In the genomic region with DNA sequence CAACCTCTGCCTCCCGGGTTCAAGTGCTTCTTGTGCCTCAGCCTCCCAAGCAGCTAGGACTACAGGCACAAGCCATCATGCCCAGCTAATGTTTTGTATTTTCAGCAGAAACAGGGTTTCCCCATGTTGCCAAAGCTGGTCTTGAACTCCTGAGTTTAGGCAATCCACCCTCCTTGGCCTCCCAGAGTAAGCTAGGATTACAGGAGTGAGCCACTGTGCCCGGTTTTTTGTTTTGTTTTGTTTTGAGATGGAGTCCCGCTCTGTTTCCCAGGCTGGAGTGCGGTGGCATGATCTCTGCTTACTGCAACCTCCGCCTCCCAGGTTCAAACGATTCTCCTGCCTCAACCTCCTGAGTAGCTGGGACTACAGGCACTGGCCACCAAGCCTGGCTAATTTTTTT, we compare ENCODE assay signal across 13 cellular contexts. TPM values are rescaled to one million over a fixed set of nuclear protein-coding genes. Genes with fewer than 3 reads are reported as not detected.
DNase-seq lines count a peak whose midpoint lies in the region; ATAC-seq, FAIRE-seq and TF ChIP-seq lines count a peak whose summit lies in the region.
"Had no signal": no experiment of that assay in that cellular context is flagged by ENCODE, and none has a peak within 500 bp of the region (broad histone marks: within the 10 kb centered on the region; RNA-seq: fewer than 3 reads in every experiment).

No MANE protein-coding gene starts in this region.

- no peaks in the 10 kb centered on the region for H3K9me3 ChIP-seq in mammary epithelial cell (replicated peaks; ENCODE audit: insufficient read depth, low read length)
- H3K9me3 ChIP-seq in GM12878 (replicated peaks; ENCODE audit: control insufficient read depth, insufficient read depth, low read length) = no peaks in the 10 kb centered on the region
- H3K9me3 ChIP-seq in tibial artery = no peaks in the 10 kb centered on the region
- no peaks in the 10 kb centered on the region for H3K9me3 ChIP-seq in adrenal gland (replicated peaks in 1 of 3)
- H3K9me3 ChIP-seq: heart left ventricle, right atrium auricular region had no signal

- H4K5ac ChIP-seq in mesendoderm (ENCODE audit: low read length) = no peak overlapping the region

- in situ Hi-C loops in mammary epithelial cell (cut with MboI; ENCODE audit: low sequenced_read_pairs in 2 of 2) = no loop called here
- in situ Hi-C loops in GM12878 (cut with MboI) = no loop called here

- H2BK5ac ChIP-seq in mesendoderm (ENCODE audit: low read length) = no peak overlapping the region

- H3K36me3 ChIP-seq in mammary epithelial cell (ENCODE audit: insufficient read depth, low read length) (no peaks in the 10 kb centered on the region), GM12878 (ENCODE audit: control insufficient read depth in 2 of 2, insufficient read depth in 2 of 2, low read length in 1 of 2) (no peaks in the 10 kb centered on the region; a peak in 2 of 4 replicates), mesendoderm (ENCODE audit: control insufficient read depth, insufficient read depth, low read length) (no peaks in the 10 kb centered on the region), tibial artery (no peaks in the 10 kb centered on the region), adrenal gland (replicated peaks in 1 of 2) (no peaks in the 10 kb centered on the region)
- H3K36me3 ChIP-seq: heart left ventricle, right atrium auricular region had no signal

- no peak overlapping the region for H4K8ac ChIP-seq in mesendoderm (ENCODE audit: low read depth, low read length)

- H3K9ac ChIP-seq in mammary epithelial cell (ENCODE audit: insufficient read depth, low read length) (no peak overlapping the region), GM12878 (ENCODE audit: control insufficient read depth, insufficient read depth, low read length) (no peak overlapping the region), mesendoderm (ENCODE audit: low read length) (no peak overlapping the region)
- H3K9ac ChIP-seq: GM23248 had no signal

- no peak overlapping the region for H3K18ac ChIP-seq in mesendoderm (ENCODE audit: low read length)

- H3K79me1 ChIP-seq in mesendoderm (ENCODE audit: low read length) = peaks cover 12% of the 10 kb centered on the region

- dilution Hi-C loops in mammary epithelial cell (cut with HindIII; ENCODE audit: low sequenced_read_pairs) = no loop called here

- POLR2A ChIA-PET in MCF 10A (lab: Yijun Ruan, JAX) (interaction anchor here (0.6 to 7.1 kb wide), 12 partner anchors 11 to 123 kb away, joined by 3 to 40 read pairs (median 3); a partner anchor contains a TSS), GM12878 (lab: Charles Lee) (interaction anchor here (0.7 to 7.3 kb wide), 4 partner anchors 8 to 32 kb away, joined by 3 to 46 read pairs (median 6); no protein-coding TSS in a partner anchor)

- no peak overlapping the region for H2AK5ac ChIP-seq in mesendoderm (ENCODE audit: low read length)

- H2BK15ac ChIP-seq in mesendoderm (replicated peaks; ENCODE audit: low read depth) = no peak overlapping the region

- intact Hi-C loops in MCF 10A (cut with micrococcal nuclease) = no loop called here
- intact Hi-C loops in mammary epithelial cell (cut with micrococcal nuclease) = loop anchor here (5.0 kb wide), 1 partner anchor 40 kb away; a partner anchor contains a TSS
- intact Hi-C loops in GM12878 (cut with micrococcal nuclease; ENCODE audit: unreplicated experiment) = no loop called here
- intact Hi-C loops in tibial artery (cut with DNase I; ENCODE audit: low total_unique reads) = no loop called here
- intact Hi-C loops in adrenal gland (cut with DNase I) = no loop called here

- ATAC-seq in GM12878 = no peak
- no peak for ATAC-seq in omental fat pad (ENCODE audit: low FRiP score)
- ATAC-seq in HG03159 (IDR thresholded peaks at IDR 0.05; ENCODE audit: unreplicated experiment) = no peak
- ATAC-seq: heart left ventricle had no signal

- H2BK120ac ChIP-seq in mesendoderm (ENCODE audit: low read depth, low read length) = no peak overlapping the region

- H2AFZ ChIP-seq in mammary epithelial cell (ENCODE audit: low read depth, low read length) = no peak overlapping the region
- H2AFZ ChIP-seq in GM12878 (ENCODE audit: control insufficient read depth, low read depth, low read length) = no peak overlapping the region
- H2AFZ ChIP-seq: GM23248 had no signal

- peak overlapping the region; percentile 85 for H3K27ac Mint-ChIP-seq in MCF 10A (ENCODE audit: low read depth, unreplicated experiment)

- H4K20me1 ChIP-seq in mammary epithelial cell (ENCODE audit: insufficient read depth, low read length) (peaks cover 2% of the 10 kb centered on the region), GM12878 (ENCODE audit: control insufficient read depth, insufficient read depth) (no peaks in the 10 kb centered on the region; the same call in 1 of the 2 replicates)

- no peak overlapping the region for H3K4me3 Mint-ChIP-seq in MCF 10A (ENCODE audit: unreplicated experiment)

- H3K56ac ChIP-seq in mesendoderm (ENCODE audit: low read length) = peak overlapping the region; percentile 54

- TF ChIP-seq CTCF in MCF 10A (IDR thresholded peaks at IDR 0.05; ENCODE audit: unreplicated experiment) = no peak
- TF ChIP-seq CTCF in mammary epithelial cell (conservative IDR thresholded peaks at IDR 0.05 in 1 of 2, IDR thresholded peaks at IDR 0.05 in 1 of 2; ENCODE audit: extremely low read depth in 1 of 2, insufficient read depth in 1 of 2, low read depth in 1 of 2, low read length in 2 of 2) = no peak
- TF ChIP-seq CTCF in GM12878 (IDR thresholded peaks at IDR 0.05 in 2 of 3, conservative IDR thresholded peaks at IDR 0.05 in 1 of 3; ENCODE audit: control insufficient read depth in 2 of 3, extremely low read depth in 1 of 3, insufficient read depth in 1 of 3, low read depth in 3 of 3, low read length in 3 of 3) = no peak
- no peak for TF ChIP-seq CTCF in tibial artery (IDR thresholded peaks at IDR 0.05)
- no peak for TF ChIP-seq CTCF in omental fat pad (IDR thresholded peaks at IDR 0.05)
- TF ChIP-seq CTCF in adrenal gland (IDR thresholded peaks at IDR 0.05) = no peak

- TF ChIP-seq EP300 in GM12878 (IDR thresholded peaks at IDR 0.05; ENCODE audit: borderline replicate concordance in 1 of 2, control insufficient read depth in 1 of 2, low read depth in 2 of 2, low read length in 2 of 2) = no peak

- no peak overlapping the region for H3K23ac ChIP-seq in mesendoderm (ENCODE audit: low read length)

- WGBS in mammary epithelial cell (ENCODE audit: low coverage, missing lambda C conversion rate) = 100% methylated on average over 3 of the region's 6 CpGs
- WGBS in GM12878 (ENCODE audit: insufficient coverage, insufficient replicate concordance, low lambda C conversion rate, missing lambda C conversion rate) = 90% methylated on average over 6 of the region's 6 CpGs
- no CpG with 5 or more reads among the region's 6 CpGs for WGBS in mesendoderm (ENCODE audit: extremely low coverage, insufficient coverage, low lambda C conversion rate)
- 82 to 89% (median 88%) methylated on average over 6 of the region's 6 CpGs for WGBS in adrenal gland, 4 donors

- peaks cover 57% of the 10 kb centered on the region for H3K4me1 Mint-ChIP-seq in MCF 10A (ENCODE audit: insufficient read depth, unreplicated experiment)

- SMC1A ChIA-PET in GM12878 (lab: Charles Lee; ENCODE audit: uncharacterized antibody, unreplicated experiment) = interaction anchor here (0.6 to 8.7 kb wide), 5 partner anchors 11 to 85 kb away, joined by 3 to 66 read pairs (median 19); a partner anchor contains a TSS

- H3K4ac ChIP-seq in mesendoderm (ENCODE audit: low read depth, low read length) = no peak overlapping the region

- H3K4me1 ChIP-seq in mammary epithelial cell (ENCODE audit: insufficient read depth, low read length) = peaks cover 16% of the 10 kb centered on the region
- peaks cover 82% of the 10 kb centered on the region for H3K4me1 ChIP-seq in GM12878 (ENCODE audit: control insufficient read depth, insufficient read depth, low read length)
- H3K4me1 ChIP-seq in mesendoderm (ENCODE audit: control insufficient read depth, low read depth, low read length) = peaks cover 24% of the 10 kb centered on the region
- peaks cover 0 to 99% (median 68%) of the 10 kb centered on the region in 4 donors for H3K4me1 ChIP-seq in tibial artery
- H3K4me1 ChIP-seq in adrenal gland (replicated peaks in 1 of 2) = peaks cover 48 to 92% of the 10 kb centered on the region in 2 donors

- H3K36me3 Mint-ChIP-seq in MCF 10A (ENCODE audit: insufficient read depth, unreplicated experiment) = peaks cover 25% of the 10 kb centered on the region

- H3K27ac ChIP-seq in mammary epithelial cell (ENCODE audit: insufficient read depth, low read depth, low read length) (no peak overlapping the region), GM12878 (ENCODE audit: control insufficient read depth, insufficient read depth) (peak overlapping the region; percentile 46; the same call in 1 of the 2 replicates), mesendoderm (ENCODE audit: low read depth, low read length) (no peak overlapping the region), tibial artery (peak overlapping the region; percentile 47 to 59), adrenal gland (no peak overlapping the region)
- H3K27ac ChIP-seq: GM23248, right atrium auricular region had no signal

- H3K27me3 Mint-ChIP-seq in MCF 10A (ENCODE audit: insufficient read depth, unreplicated experiment) = no peaks in the 10 kb centered on the region

- no peaks in the 10 kb centered on the region for H3K27me3 ChIP-seq in mammary epithelial cell (ENCODE audit: insufficient read depth, low read length)
- H3K27me3 ChIP-seq in GM12878 (replicated peaks in 1 of 2; ENCODE audit: control insufficient read depth in 2 of 2, insufficient read depth in 2 of 2, low read length in 1 of 2) = no peaks in the 10 kb centered on the region
- no peaks in the 10 kb centered on the region for H3K27me3 ChIP-seq in mesendoderm (ENCODE audit: insufficient read depth, low read length, poor library complexity)
- H3K27me3 ChIP-seq in tibial artery = no peaks in the 10 kb centered on the region
- no peaks in the 10 kb centered on the region for H3K27me3 ChIP-seq in adrenal gland
- H3K27me3 ChIP-seq: heart left ventricle, right atrium auricular region had no signal

- H3K9me3 Mint-ChIP-seq in MCF 10A (ENCODE audit: unreplicated experiment) = no peaks in the 10 kb centered on the region

- H3K4me3 ChIP-seq in mammary epithelial cell (replicated peaks in 1 of 3; ENCODE audit: insufficient read depth in 1 of 3, low read depth in 2 of 3, low read length in 3 of 3) (no peak overlapping the region), GM12878 (no peak overlapping the region), mesendoderm (ENCODE audit: low read length) (no peak overlapping the region), tibial artery (no peak overlapping the region), adrenal gland (no peak overlapping the region)
- H3K4me3 ChIP-seq: GM23248, heart left ventricle, right atrium auricular region had no signal

- H3K79me2 ChIP-seq in mammary epithelial cell (ENCODE audit: insufficient read depth, low read length) (peaks cover 98% of the 10 kb centered on the region), GM12878 (ENCODE audit: control insufficient read depth, insufficient read depth, low read length) (peaks cover 96% of the 10 kb centered on the region), mesendoderm (ENCODE audit: control insufficient read depth, insufficient read depth, low read length) (peaks cover 78% of the 10 kb centered on the region)

- RAD21 ChIA-PET in GM12878 (lab: Charles Lee; ENCODE audit: unreplicated experiment) = interaction anchor here (1.3 to 2.2 kb wide), 3 partner anchors 13 to 62 kb away, joined by 3 to 13 read pairs (median 8); no protein-coding TSS in a partner anchor

- BruUV-seq in MCF 10A (replicated peaks; lab: Mats Ljungman, UMichigan) = no TSS peak
- BruUV-seq in mammary epithelial cell (replicated peaks; lab: Mats Ljungman, UMichigan) = no TSS peak
- no TSS peak for BruUV-seq in GM12878 (replicated peaks; lab: Mats Ljungman, UMichigan)

- TF ChIP-seq POLR2A in GM12878 (IDR thresholded peaks at IDR 0.05; ENCODE audit: low read depth, low read length) (no peak), adrenal gland (IDR thresholded peaks at IDR 0.05) (no peak)

- FAIRE-seq in GM12878 (lab: Jason Lieb, UNC) = no peak

- TF ChIP-seq RAD21 in GM12878 (IDR thresholded peaks at IDR 0.05; ENCODE audit: insufficient read depth, low read depth, low read length) = no peak

- DNase-seq in MCF 10A (ENCODE audit: unreplicated experiment) (no peak), mammary epithelial cell (no peak), GM12878 (ENCODE audit: low read depth, low spot score) (no peak), mesendoderm (no peak), tibial artery (no peak), omental fat pad (ENCODE audit: low spot score) (no peak), adrenal gland (no peak)
- DNase-seq: activated CD8-positive, alpha-beta memory T cell treated with anti-CD3 and anti-CD28 coated beads, Interleukin-2, amount 50 U/mL, for 48 hours; GM23248; heart left ventricle; stimulated activated CD4-positive, alpha-beta T cell treated with anti-CD3 and anti-CD28 coated beads, Interleukin-4, amount 100 ng/mL, for 24 hours had no signal

- H3K4me2 ChIP-seq in mammary epithelial cell (ENCODE audit: insufficient read depth, low read depth, low read length) (no peak overlapping the region), GM12878 (ENCODE audit: control insufficient read depth, insufficient read depth) (no peak overlapping the region), mesendoderm (ENCODE audit: low read length) (no peak overlapping the region)

- CTCF ChIA-PET in MCF 10A (lab: Yijun Ruan, JAX) = interaction anchor here (0.6 to 1.3 kb wide), 10 partner anchors 8 to 507 kb away, joined by 3 to 4 read pairs (median 3); no protein-coding TSS in a partner anchor
- CTCF ChIA-PET in mammary epithelial cell (lab: Charles Lee; ENCODE audit: low non-redundant PET) = no interaction called here
- CTCF ChIA-PET in GM12878 (lab: Yijun Ruan, JAX) = interaction anchor here (1.4 to 3.9 kb wide), 6 partner anchors 12 to 112 kb away, joined by 3 to 22 read pairs (median 5); a partner anchor contains a TSS

RNA-seq across cellular contexts. Expression of a gene that starts 41.0 kb away (rescaled TPM):
- total RNA-seq in MCF 10A (2022) (173 and 189 TPM in 2 replicates), mammary epithelial cell (100 to 1,000 TPM; 113 to 129 TPM), GM12878 (2014; rRNA removed) (78.6 and 82.0 TPM in 2 replicates), GM12878 (2014; rRNA removed; fragmentation: Illumina TruSeq; extraction: Trizol) (64.2 and 64.9 TPM in 2 replicates), GM12878 (2021) (106 and 108 TPM in 2 replicates), omental fat pad (100 to 1,000 TPM in 2 of 4 donors, 10 to 100 TPM in 2; 90.3 to 126 (median 110) TPM), adrenal gland (100 to 1,000 TPM in 6 of 8 donors, 10 to 100 TPM in 2; 77.3 to 128 (median 111) TPM)
- polyA plus RNA-seq in mammary epithelial cell (75.6 TPM), GM12878 (2011; rRNA removed) (128 and 130 TPM in 2 replicates), GM12878 (2014; fragmentation: Illumina TruSeq; extraction: Trizol) (73.1 and 77.8 TPM in 2 replicates), GM12878 (2014; fragmentation: Nextera tagmentation; extraction: Ambion mirVana) (10 to 100 TPM; 35.3 to 41.5 TPM), GM12878 (2014; rRNA removed) (83.8 and 92.9 TPM in 2 replicates), GM12878 (2016; fragmentation: Nextera tagmentation; extraction: Ambion mirVana) (100 to 1,000 TPM; 108 to 109 TPM), adrenal gland (10 to 100 TPM; 28.1 to 79.5 (median 36.3) TPM)
- 96.1 TPM for polyA minus RNA-seq in mammary epithelial cell
- total RNA-seq in GM12878 (2013; cell fraction: nucleolus; rRNA removed) = 266 and 277 TPM in 2 replicates
- polyA plus RNA-seq in GM12878 (2011; ENCODE audit: low read depth) = 31.3 TPM
- polyA plus RNA-seq in GM12878 (2011; cell fraction: cytosol; rRNA removed) = 83.8 and 85.4 TPM in 2 replicates
- polyA plus RNA-seq in GM12878 (2011; cell fraction: nucleus; rRNA removed) = 169 and 191 TPM in 2 replicates
- 42.3 and 44.9 TPM in 2 replicates for polyA plus RNA-seq in GM12878 (2012)
- 158 and 170 TPM in 2 replicates for polyA minus RNA-seq in GM12878 (2011; rRNA and poly(A)+ RNA removed)
- 49.4 and 74.5 TPM in 2 replicates for polyA minus RNA-seq in GM12878 (2011; cell fraction: cytosol; rRNA and poly(A)+ RNA removed)
- 75.3 and 124 TPM in 2 replicates for polyA minus RNA-seq in GM12878 (2011; cell fraction: nucleus; rRNA and poly(A)+ RNA removed)
- 134 TPM for polyA plus RNA-seq in mesendoderm (2013, experiment 1 of 2)
- polyA plus RNA-seq in mesendoderm (2013, experiment 2 of 2) = 128 TPM

RNA-seq across cellular contexts. Expression of a gene that starts 53.5 kb away (rescaled TPM):
- total RNA-seq in MCF 10A (2022) (44.6 and 49.0 TPM in 2 replicates), mammary epithelial cell (10 to 100 TPM; 57.2 to 65.3 TPM), GM12878 (2014; rRNA removed) (98.7 and 99.7 TPM in 2 replicates), GM12878 (2014; rRNA removed; fragmentation: Illumina TruSeq; extraction: Trizol) (41.2 and 44.2 TPM in 2 replicates), GM12878 (2021) (59.1 and 59.7 TPM in 2 replicates), omental fat pad (100 to 1,000 TPM in 3 of 4 donors, 10 to 100 TPM in 1; 99.2 to 173 (median 112) TPM), adrenal gland (100 to 1,000 TPM in 4 of 8 donors, 10 to 100 TPM in 4; 52.1 to 180 (median 112) TPM)
- polyA plus RNA-seq in mammary epithelial cell (64.3 TPM), GM12878 (2011; rRNA removed) (45.5 and 50.3 TPM in 2 replicates), GM12878 (2014; fragmentation: Illumina TruSeq; extraction: Trizol) (57.2 and 59.2 TPM in 2 replicates), GM12878 (2014; fragmentation: Nextera tagmentation; extraction: Ambion mirVana) (10 to 100 TPM; 12.0 to 26.1 TPM), GM12878 (2014; rRNA removed) (106 and 112 TPM in 2 replicates), GM12878 (2016; fragmentation: Nextera tagmentation; extraction: Ambion mirVana) (100 to 1,000 TPM; 108 to 116 TPM), adrenal gland (100 to 1,000 TPM in 1 of 3 donors, 10 to 100 TPM in 2; 57.2 to 101 (median 86.2) TPM)
- 24.5 TPM for polyA minus RNA-seq in mammary epithelial cell
- total RNA-seq in GM12878 (2013; cell fraction: nucleolus; rRNA removed) = 33.7 and 39.6 TPM in 2 replicates
- polyA plus RNA-seq in GM12878 (2011; ENCODE audit: low read depth) = 30.0 TPM
- polyA plus RNA-seq in GM12878 (2011; cell fraction: cytosol; rRNA removed) = 57.0 and 73.0 TPM in 2 replicates
- 20.5 and 25.5 TPM in 2 replicates for polyA plus RNA-seq in GM12878 (2011; cell fraction: nucleus; rRNA removed)
- 43.0 and 46.9 TPM in 2 replicates for polyA plus RNA-seq in GM12878 (2012)
- polyA minus RNA-seq in GM12878 (2011; rRNA and poly(A)+ RNA removed) = 19.2 and 21.4 TPM in 2 replicates
- polyA minus RNA-seq in GM12878 (2011; cell fraction: cytosol; rRNA and poly(A)+ RNA removed) = 11.9 and 12.3 TPM in 2 replicates
- polyA minus RNA-seq in GM12878 (2011; cell fraction: nucleus; rRNA and poly(A)+ RNA removed) = 10.9 and 14.8 TPM in 2 replicates
- 57.4 TPM for polyA plus RNA-seq in mesendoderm (2013, experiment 1 of 2)
- 59.5 TPM for polyA plus RNA-seq in mesendoderm (2013, experiment 2 of 2)

Comparison
In these comparisons a context has a peak if more than half of its experiments do, and no peak if none do; other contexts are left out.
1. H3K27ac ChIP-seq: peak in GM12878 (single experiment) and tibial artery (2 of 2); none in mammary epithelial cell (single experiment), mesendoderm (single experiment) and adrenal gland (0 of 5).